8 cellular contexts compared by ENCODE assay signal in genomic region chr10:133308431-133309110, GRCh38. TPM values are rescaled to one million over a fixed set of nuclear protein-coding genes. Genes with fewer than 3 reads are reported as not detected.
A peak's percentile ranks its signal among the peaks of the same experiment; 100 is the strongest.
DNase-seq lines count a peak whose midpoint lies in the region; ATAC-seq and TF ChIP-seq lines count a peak whose summit lies in the region.

A gene with protein sequence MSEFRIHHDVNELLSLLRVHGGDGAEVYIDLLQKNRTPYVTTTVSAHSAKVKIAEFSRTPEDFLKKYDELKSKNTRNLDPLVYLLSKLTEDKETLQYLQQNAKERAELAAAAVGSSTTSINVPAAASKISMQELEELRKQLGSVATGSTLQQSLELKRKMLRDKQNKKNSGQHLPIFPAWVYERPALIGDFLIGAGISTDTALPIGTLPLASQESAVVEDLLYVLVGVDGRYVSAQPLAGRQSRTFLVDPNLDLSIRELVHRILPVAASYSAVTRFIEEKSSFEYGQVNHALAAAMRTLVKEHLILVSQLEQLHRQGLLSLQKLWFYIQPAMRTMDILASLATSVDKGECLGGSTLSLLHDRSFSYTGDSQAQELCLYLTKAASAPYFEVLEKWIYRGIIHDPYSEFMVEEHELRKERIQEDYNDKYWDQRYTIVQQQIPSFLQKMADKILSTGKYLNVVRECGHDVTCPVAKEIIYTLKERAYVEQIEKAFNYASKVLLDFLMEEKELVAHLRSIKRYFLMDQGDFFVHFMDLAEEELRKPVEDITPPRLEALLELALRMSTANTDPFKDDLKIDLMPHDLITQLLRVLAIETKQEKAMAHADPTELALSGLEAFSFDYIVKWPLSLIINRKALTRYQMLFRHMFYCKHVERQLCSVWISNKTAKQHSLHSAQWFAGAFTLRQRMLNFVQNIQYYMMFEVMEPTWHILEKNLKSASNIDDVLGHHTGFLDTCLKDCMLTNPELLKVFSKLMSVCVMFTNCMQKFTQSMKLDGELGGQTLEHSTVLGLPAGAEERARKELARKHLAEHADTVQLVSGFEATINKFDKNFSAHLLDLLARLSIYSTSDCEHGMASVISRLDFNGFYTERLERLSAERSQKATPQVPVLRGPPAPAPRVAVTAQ (minus strand): TSS chr10:133308872. CDS start chr10:133302941, 5,931 bp downstream.
A gene with protein sequence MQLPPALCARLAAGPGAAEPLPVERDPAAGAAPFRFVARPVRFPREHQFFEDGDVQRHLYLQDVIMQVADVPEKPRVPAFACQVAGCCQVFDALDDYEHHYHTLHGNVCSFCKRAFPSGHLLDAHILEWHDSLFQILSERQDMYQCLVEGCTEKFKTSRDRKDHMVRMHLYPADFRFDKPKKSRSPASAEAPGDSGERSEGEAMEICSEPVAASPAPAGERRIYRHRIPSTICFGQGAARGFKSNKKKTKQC (plus strand): TSS chr10:133308914. CDS start chr10:133308944, 30 bp downstream.

- H3K4me1 Mint-ChIP-seq in glutamatergic neuron (ENCODE audit: low read depth, unreplicated experiment) = peaks cover 15% of the 10 kb centered on the region

- peaks cover 8 to 9% of the 10 kb centered on the region in 2 donors for H3K36me3 Mint-ChIP-seq in activated naive CD4-positive, alpha-beta T cell treated with anti-CD3 and anti-CD28 coated beads, Interleukin-2, amount 50 U/mL, for 72 hours
- H3K36me3 Mint-ChIP-seq in glutamatergic neuron (ENCODE audit: unreplicated experiment) = no peaks in the 10 kb centered on the region

- peak; percentile 67 for DNase-seq in Jurkat, Clone E6-1 (ENCODE audit: low read depth, low spot score)
- peak; percentile 62 for DNase-seq in SKM-1 treated with dmso at 0.1 percent for 144 hours (lab: John Stamatoyannopoulos, UW; ENCODE audit: unreplicated experiment)
- peak; percentile 89 to 94 for DNase-seq in activated naive CD4-positive, alpha-beta T cell treated with anti-CD3 and anti-CD28 coated beads, Interleukin-2, amount 50 U/mL, for 72 hours (ENCODE audit: low spot score in 2 of 2)
- peak; percentile 90 for DNase-seq in glutamatergic neuron
- DNase-seq in ovary = peak; percentile 85 to 94 (median 91)

- H3K4me3 ChIP-seq in Jurkat, Clone E6-1 (ENCODE audit: low read length) = peak within 1 kb of the TSS; percentile 71
- H3K4me3 ChIP-seq in ovary = peak within 1 kb of the TSS; percentile 97
- H3K4me3 ChIP-seq in thymus (ENCODE audit: low read length) = peak within 1 kb of the TSS; percentile 95

- no peak for TF ChIP-seq EP300 in ovary (IDR thresholded peaks at IDR 0.05)

- H3K27me3 ChIP-seq in ovary (no peaks in the 10 kb centered on the region), thymus (ENCODE audit: control insufficient read depth, insufficient read depth) (no peaks in the 10 kb centered on the region)

- H3K9me3 ChIP-seq in ES-I3 (ENCODE audit: control insufficient read depth, insufficient read depth, low read length) = no peaks in the 10 kb centered on the region
- no peaks in the 10 kb centered on the region for H3K9me3 ChIP-seq in ovary
- peaks cover 2% of the 10 kb centered on the region for H3K9me3 ChIP-seq in thymus (ENCODE audit: control insufficient read depth)

- WGBS in ovary, 3 donors = 0 to 1% (median 0%) methylated on average over 46 to 90 of the region's 90 CpGs
- WGBS in thymus = under 1% methylated on average over 90 of the region's 90 CpGs

- TF ChIP-seq CTCF in glutamatergic neuron (IDR thresholded peaks at IDR 0.05; ENCODE audit: partially characterized antibody, unreplicated experiment) (no peak), ovary (IDR thresholded peaks at IDR 0.05) (no peak)

- no peaks in the 10 kb centered on the region for H3K9me3 Mint-ChIP-seq in activated naive CD4-positive, alpha-beta T cell treated with anti-CD3 and anti-CD28 coated beads, Interleukin-2, amount 50 U/mL, for 72 hours
- peaks cover 8% of the 10 kb centered on the region for H3K9me3 Mint-ChIP-seq in glutamatergic neuron (ENCODE audit: unreplicated experiment)

- peak; percentile 73 for TF ChIP-seq POLR2A in ovary (IDR thresholded peaks at IDR 0.05)

- H3K27me3 Mint-ChIP-seq in glutamatergic neuron (ENCODE audit: unreplicated experiment) = peaks cover 16% of the 10 kb centered on the region

- intact Hi-C loops in ovary (cut with DNase I) = loop anchor here in 2 of 4 donors (5.0 kb wide), 2 partner anchors 46 to 69 kb away; partner anchors contain the start of gene PAOX (in 1 of the 2)

- peak within 1 kb of the TSS; percentile 97 to 100 for H3K27ac Mint-ChIP-seq in activated naive CD4-positive, alpha-beta T cell treated with anti-CD3 and anti-CD28 coated beads, Interleukin-2, amount 50 U/mL, for 72 hours
- H3K27ac Mint-ChIP-seq in glutamatergic neuron (ENCODE audit: unreplicated experiment) = peak within 1 kb of the TSS; percentile 91

- no peaks in the 10 kb centered on the region for H3K36me3 ChIP-seq in ES-I3 (ENCODE audit: insufficient read depth, low read length)
- H3K36me3 ChIP-seq in ovary = no peaks in the 10 kb centered on the region
- peaks cover 35% of the 10 kb centered on the region for H3K36me3 ChIP-seq in thymus (ENCODE audit: control insufficient read depth, insufficient read depth)

- peak within 1 kb of the TSS; percentile 84 to 99 for H3K27ac ChIP-seq in ovary
- H3K27ac ChIP-seq in thymus (ENCODE audit: low read depth) = peak within 1 kb of the TSS; percentile 96

- peak; percentile 80 for ATAC-seq in GM21619 (IDR thresholded peaks at IDR 0.05; ENCODE audit: unreplicated experiment)
- peak; percentile 83 to 86 for ATAC-seq in activated naive CD4-positive, alpha-beta T cell treated with anti-CD3 and anti-CD28 coated beads, Interleukin-2, amount 50 U/mL, for 72 hours

- peak within 1 kb of the TSS; percentile 98 for H3K4me3 Mint-ChIP-seq in glutamatergic neuron (ENCODE audit: unreplicated experiment)

- H3K4me1 ChIP-seq in ES-I3 (ENCODE audit: insufficient read depth, low read length) = peaks cover 8% of the 10 kb centered on the region; the same call in 1 of the 2 replicates
- peaks cover 14% of the 10 kb centered on the region for H3K4me1 ChIP-seq in ovary (ENCODE audit: insufficient read depth)
- H3K4me1 ChIP-seq in thymus (ENCODE audit: control insufficient read depth, insufficient read depth, low read length) = peaks cover 11% of the 10 kb centered on the region

- H3K9ac ChIP-seq in ES-I3 (ENCODE audit: low read depth, low read length) = peak within 1 kb of the TSS; percentile 100

RNA-seq across cellular contexts. Expression of the first gene that starts in this region (rescaled TPM):
- polyA plus RNA-seq in Jurkat, Clone E6-1 (2012; ENCODE audit: insufficient read depth, insufficient read length) = 61.1 TPM
- 10 to 100 TPM; 47.9 to 53.3 TPM for total RNA-seq in activated naive CD4-positive, alpha-beta T cell treated with anti-CD3 and anti-CD28 coated beads, Interleukin-2, amount 50 U/mL, for 72 hours
- total RNA-seq in glutamatergic neuron (ENCODE audit: unreplicated experiment) (61.4 TPM), ovary (10 to 100 TPM; 31.2 to 70.5 (median 56.4) TPM)
- polyA plus RNA-seq in ovary (10 to 100 TPM; 32.4 to 48.3 TPM), thymus (164 TPM)

RNA-seq across cellular contexts. Expression of the second gene that starts in this region (rescaled TPM):
- polyA plus RNA-seq in Jurkat, Clone E6-1 (2012; ENCODE audit: insufficient read depth, insufficient read length) = 74.0 TPM
- total RNA-seq in activated naive CD4-positive, alpha-beta T cell treated with anti-CD3 and anti-CD28 coated beads, Interleukin-2, amount 50 U/mL, for 72 hours = 10 to 100 TPM; 43.4 to 55.6 TPM
- 24.6 TPM for total RNA-seq in glutamatergic neuron (ENCODE audit: unreplicated experiment)
- 10 to 100 TPM; 23.3 to 64.8 (median 46.8) TPM for total RNA-seq in ovary
- polyA plus RNA-seq in ovary = 10 to 100 TPM; 16.3 to 52.1 TPM
- polyA plus RNA-seq in thymus = 39.1 TPM

Comparison
In these comparisons a context has a peak if more than half of its experiments do, and no peak if none do; other contexts are left out.
1. Peak in every context shown above with its lines: DNase-seq, ATAC-seq, H3K4me3 ChIP-seq and H3K27ac ChIP-seq.